ENCODE assay signal across 8 cellular contexts in genomic region chr5:81856948-81857928, GRCh38.
DNase-seq lines count a peak whose midpoint lies in the region; ATAC-seq, FAIRE-seq and TF ChIP-seq lines count a peak whose summit lies in the region.

No MANE protein-coding gene starts in this region.

- no peak for ATAC-seq in HG02798 (IDR thresholded peaks at IDR 0.05; ENCODE audit: poor library complexity, unreplicated experiment)
- ATAC-seq in GM18519 (IDR thresholded peaks at IDR 0.05; ENCODE audit: low FRiP score, unreplicated experiment), result no peak
- no peak for ATAC-seq in HG02938 (IDR thresholded peaks at IDR 0.05; ENCODE audit: unreplicated experiment)

- no peak overlapping the region for H4K8ac ChIP-seq in mesendoderm (ENCODE audit: low read depth, low read length)

- peak overlapping the region; percentile 54 for H3K56ac ChIP-seq in mesendoderm (ENCODE audit: low read length)

- H3K4me3 Mint-ChIP-seq in Caco-2 (ENCODE audit: unreplicated experiment) (no peak overlapping the region), HFFc6 (no peak overlapping the region)

- H3K79me2 ChIP-seq in OCI-LY7 (ENCODE audit: insufficient read depth, low read depth, low read length) (peaks cover 4% of the 10 kb centered on the region; the same call in 1 of the 2 replicates), endothelial cell of umbilical vein (ENCODE audit: control insufficient read depth, insufficient read depth, low read length) (no peaks in the 10 kb centered on the region), mesendoderm (ENCODE audit: control insufficient read depth, insufficient read depth, low read length) (no peaks in the 10 kb centered on the region)

- peak overlapping the region; percentile 26 for H3K23ac ChIP-seq in mesendoderm (ENCODE audit: low read length)

- peaks cover 5% of the 10 kb centered on the region for H3K27me3 Mint-ChIP-seq in Caco-2 (ENCODE audit: insufficient read depth, unreplicated experiment)
- H3K27me3 Mint-ChIP-seq in HFFc6 (ENCODE audit: insufficient read depth), result peaks cover 2% of the 10 kb centered on the region; the same call in 1 of the 2 replicates

- no peak overlapping the region for H2AK5ac ChIP-seq in mesendoderm (ENCODE audit: low read length)

- dilution Hi-C loops in endothelial cell of umbilical vein (cut with MboI; ENCODE audit: extremely low pct_ligation_motif_present, low sequenced_read_pairs), result no loop called here

- peak overlapping the region; percentile 24; the same call in 1 of the 2 replicates for H2AFZ ChIP-seq in OCI-LY7 (ENCODE audit: low read length)
- peak overlapping the region; percentile 96 for H2AFZ ChIP-seq in endothelial cell of umbilical vein (ENCODE audit: low read depth, low read length)

- no peak overlapping the region for H2BK120ac ChIP-seq in mesendoderm (ENCODE audit: low read depth, low read length)

- intact Hi-C loops in Caco-2 (cut with micrococcal nuclease; ENCODE audit: unreplicated experiment), result loop anchor here (10.0 kb wide), 1 partner anchor 368 kb away; no protein-coding TSS in a partner anchor
- intact Hi-C loops in OCI-LY7 (cut with micrococcal nuclease; ENCODE audit: unreplicated experiment), result loop anchor here (10.0 kb wide), 1 partner anchor 222 kb away; no protein-coding TSS in a partner anchor
- intact Hi-C loops in endothelial cell of umbilical vein (cut with micrococcal nuclease), result no loop called here

- H3K4me3 ChIP-seq in Caco-2 (ENCODE audit: low read depth, low read length) (no peak overlapping the region), OCI-LY7 (ENCODE audit: low read depth, low read length, poor library complexity, severe bottlenecking) (no peak overlapping the region), endothelial cell of umbilical vein (replicated peaks in 1 of 3; ENCODE audit: insufficient read depth in 1 of 3, low read depth in 1 of 3, low read length in 3 of 3) (no peak overlapping the region), mesendoderm (ENCODE audit: low read length) (no peak overlapping the region)

- H3K18ac ChIP-seq in mesendoderm (ENCODE audit: low read length), result no peak overlapping the region

- no peaks in the 10 kb centered on the region for H3K9me1 ChIP-seq in endothelial cell of umbilical vein (replicated peaks; ENCODE audit: control insufficient read depth, extremely low read depth, insufficient read depth, low read length)

- H3K9me3 ChIP-seq in Caco-2 (no peaks in the 10 kb centered on the region), OCI-LY7 (ENCODE audit: low read length) (no peaks in the 10 kb centered on the region), endothelial cell of umbilical vein (replicated peaks; ENCODE audit: control insufficient read depth, insufficient read depth, low read length) (no peaks in the 10 kb centered on the region)

- BruUV-seq in Caco-2 (replicated peaks; lab: Mats Ljungman, UMichigan), result no TSS peak
- BruUV-seq in OCI-LY7 (replicated peaks; lab: Mats Ljungman, UMichigan), result no TSS peak
- BruUV-seq in endothelial cell of umbilical vein (replicated peaks; lab: Mats Ljungman, UMichigan), result no TSS peak

- H3K4ac ChIP-seq in mesendoderm (ENCODE audit: low read depth, low read length), result no peak overlapping the region

- H4K20me1 ChIP-seq in OCI-LY7 (ENCODE audit: insufficient read depth, low read length), result no peaks in the 10 kb centered on the region
- H4K20me1 ChIP-seq in endothelial cell of umbilical vein (replicated peaks; ENCODE audit: control insufficient read depth, extremely low read depth, insufficient read depth, low read length), result no peaks in the 10 kb centered on the region

- no peak for TF ChIP-seq POLR2A in endothelial cell of umbilical vein (IDR thresholded peaks at IDR 0.05; ENCODE audit: low read depth, low read length)

- H3K27ac Mint-ChIP-seq in Caco-2 (ENCODE audit: unreplicated experiment) (no peak overlapping the region), HFFc6 (no peak overlapping the region)

- H3K27me3 ChIP-seq in Caco-2 (replicated peaks; ENCODE audit: control insufficient read depth, insufficient read depth, low read length) (no peaks in the 10 kb centered on the region), endothelial cell of umbilical vein (ENCODE audit: control insufficient read depth in 2 of 2, insufficient read depth in 2 of 2, low read length in 2 of 2) (no peaks in the 10 kb centered on the region), mesendoderm (ENCODE audit: insufficient read depth, low read length, poor library complexity) (no peaks in the 10 kb centered on the region)

- no peak overlapping the region for H2BK15ac ChIP-seq in mesendoderm (replicated peaks; ENCODE audit: low read depth)

- H3K36me3 Mint-ChIP-seq in Caco-2 (ENCODE audit: insufficient read depth, unreplicated experiment) (no peaks in the 10 kb centered on the region), HFFc6 (ENCODE audit: low read depth) (no peaks in the 10 kb centered on the region)

- H3K4me1 Mint-ChIP-seq in Caco-2 (ENCODE audit: low read depth, unreplicated experiment) (no peaks in the 10 kb centered on the region), HFFc6 (ENCODE audit: low read depth) (peaks cover 41% of the 10 kb centered on the region)

- peak; percentile 70 for FAIRE-seq in endothelial cell of umbilical vein (lab: Jason Lieb, UNC)

- H4K5ac ChIP-seq in mesendoderm (ENCODE audit: low read length), result no peak overlapping the region

- DNase-seq in Caco-2 (no peak), HFFc6 (no peak), OCI-LY7 (ENCODE audit: low spot score) (peak; percentile 60), endothelial cell of umbilical vein (ENCODE audit: low read depth, low spot score) (peak; percentile 62), mesendoderm (peak; percentile 64)

- no CpG with 5 or more reads among the region's 14 CpGs for WGBS in mesendoderm (ENCODE audit: extremely low coverage, insufficient coverage, low lambda C conversion rate)

- H3K9me3 Mint-ChIP-seq in Caco-2 (ENCODE audit: unreplicated experiment) (no peaks in the 10 kb centered on the region), HFFc6 (no peaks in the 10 kb centered on the region)

- POLR2A ChIA-PET in Caco-2 (lab: Charles Lee) (no interaction called here), OCI-LY7 (lab: Charles Lee) (interaction anchor here (0.5 to 0.9 kb wide), 4 partner anchors 26 to 419 kb away, joined by 3 to 4 read pairs (median 4); no protein-coding TSS in a partner anchor), endothelial cell of umbilical vein (lab: Charles Lee) (no interaction called here)

- H3K9ac ChIP-seq in endothelial cell of umbilical vein (replicated peaks; ENCODE audit: extremely low read depth, insufficient read depth, low read length), result no peak overlapping the region
- H3K9ac ChIP-seq in mesendoderm (ENCODE audit: low read length), result peak overlapping the region; percentile 22

- peak; percentile 16 to 26 for TF ChIP-seq CTCF in Caco-2 (IDR thresholded peaks at IDR 0.05; ENCODE audit: insufficient read depth in 1 of 2, low read depth in 1 of 2, low read length in 1 of 2, severe bottlenecking in 1 of 2, unreplicated experiment in 1 of 2)
- peak; percentile 35; the same call in 1 of the 2 replicates for TF ChIP-seq CTCF in HFFc6 (IDR thresholded peaks at IDR 0.05)
- peak; percentile 91 for TF ChIP-seq CTCF in OCI-LY7 (conservative IDR thresholded peaks at IDR 0.05; ENCODE audit: low read length)
- TF ChIP-seq CTCF in endothelial cell of umbilical vein (IDR thresholded peaks at IDR 0.05; ENCODE audit: extremely low read depth in 1 of 2, insufficient read depth in 1 of 2, low read depth in 1 of 2, low read length in 2 of 2), result peak in 1 of 2 donors; percentile 43

- H3K4me2 ChIP-seq in OCI-LY7 (ENCODE audit: low read length) (peak overlapping the region; percentile 40), endothelial cell of umbilical vein (ENCODE audit: insufficient read depth, low read length) (peak overlapping the region; percentile 62), mesendoderm (ENCODE audit: low read length) (no peak overlapping the region)

- H3K27ac ChIP-seq in OCI-LY7 (ENCODE audit: low read depth, low read length, poor library complexity, severe bottlenecking) (no peak overlapping the region), endothelial cell of umbilical vein (ENCODE audit: insufficient read depth, low read depth, low read length) (no peak overlapping the region), mesendoderm (ENCODE audit: low read depth, low read length) (no peak overlapping the region)

- H3K9me2 ChIP-seq in OCI-LY7 (ENCODE audit: insufficient read depth, low read length), result no peaks in the 10 kb centered on the region

- H3K4me1 ChIP-seq in Caco-2 (no peaks in the 10 kb centered on the region), OCI-LY7 (ENCODE audit: insufficient read depth, low read length, poor library complexity, severe bottlenecking) (peaks cover 50% of the 10 kb centered on the region), endothelial cell of umbilical vein (ENCODE audit: control insufficient read depth, extremely low read depth, insufficient read depth, low read length) (peaks cover 5% of the 10 kb centered on the region), mesendoderm (ENCODE audit: control insufficient read depth, low read depth, low read length) (peaks cover 11% of the 10 kb centered on the region)

- no peaks in the 10 kb centered on the region for H3K36me3 ChIP-seq in Caco-2 (ENCODE audit: control insufficient read depth, insufficient read depth, low read length)
- no peaks in the 10 kb centered on the region for H3K36me3 ChIP-seq in OCI-LY7 (ENCODE audit: insufficient read depth, low read length)
- H3K36me3 ChIP-seq in endothelial cell of umbilical vein (ENCODE audit: control insufficient read depth in 2 of 2, extremely low read depth in 1 of 2, insufficient read depth in 2 of 2, low read length in 2 of 2), result no peaks in the 10 kb centered on the region
- H3K36me3 ChIP-seq in mesendoderm (ENCODE audit: control insufficient read depth, insufficient read depth, low read length), result no peaks in the 10 kb centered on the region

- CTCF ChIA-PET in Caco-2 (lab: Charles Lee), result interaction anchor here (0.5 to 0.8 kb wide), 2 partner anchors 185 to 309 kb away, joined by 3 read pairs; no protein-coding TSS in a partner anchor
- CTCF ChIA-PET in OCI-LY7 (lab: Charles Lee; ENCODE audit: unreplicated experiment), result interaction anchor here (0.6 kb wide), 1 partner anchor 281 kb away, joined by 3 read pairs; no protein-coding TSS in a partner anchor
- CTCF ChIA-PET in endothelial cell of umbilical vein (lab: Charles Lee), result interaction anchor here (0.7 to 2.5 kb wide), 17 partner anchors 9 to 463 kb away, joined by 3 to 20 read pairs (median 4); partner anchors contain the start of genes ACOT12 and SSBP2

- no peak overlapping the region for H2BK5ac ChIP-seq in mesendoderm (ENCODE audit: low read length)

- no peaks in the 10 kb centered on the region for H3K79me1 ChIP-seq in mesendoderm (ENCODE audit: low read length)

TF ChIP-seq in endothelial cell of umbilical vein, 7 proteins besides CTCF, POLR2A, EP300 and RAD21 (continues in another document):
- no peak for TF ChIP-seq EZH2 (IDR thresholded peaks at IDR 0.05; ENCODE audit: borderline replicate concordance, low read depth, low read length, severe bottlenecking)
- TF ChIP-seq JUN (IDR thresholded peaks at IDR 0.05; ENCODE audit: borderline replicate concordance, insufficient read depth, insufficient read length, low read depth), result no peak
- no peak for TF ChIP-seq MAX (IDR thresholded peaks at IDR 0.05; ENCODE audit: insufficient read depth, insufficient read length)

Comparison
In these comparisons a context has a peak if more than half of its experiments do, and no peak if none do; other contexts are left out.
1. DNase-seq: peak in OCI-LY7 (single experiment), endothelial cell of umbilical vein (single experiment) and mesendoderm (single experiment); none in Caco-2 (0 of 2) and HFFc6 (single experiment).